In the genomic region with DNA sequence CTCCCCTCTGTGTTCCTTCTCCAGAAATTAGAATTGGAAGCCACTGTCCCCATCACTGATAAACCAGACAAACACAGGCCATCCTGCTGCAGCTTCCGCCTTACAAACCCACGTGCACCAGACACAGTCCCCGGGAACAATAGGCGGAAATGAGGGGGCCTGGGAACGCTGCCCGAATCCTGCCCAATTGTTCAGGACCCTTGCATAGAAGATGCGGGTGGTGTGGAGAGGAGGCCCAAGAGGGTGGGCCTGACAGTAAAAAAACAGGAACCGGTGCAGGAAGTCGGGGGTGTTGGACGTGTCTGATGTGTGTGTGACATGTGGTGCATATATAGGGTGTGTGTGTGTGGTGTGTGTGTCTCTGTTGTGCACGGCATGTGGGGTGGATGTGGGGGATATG, we compare ENCODE assay signal across 1 cellular context.
A peak's percentile ranks its signal among the peaks of the same experiment; 100 is the strongest.
TF ChIP-seq lines count a peak whose summit lies in the region.

No MANE protein-coding gene starts in this region.

TF ChIP-seq in endothelial cell of umbilical vein, 7 proteins besides CTCF, POLR2A, EP300 and RAD21:
- TF ChIP-seq, protein P1, sequence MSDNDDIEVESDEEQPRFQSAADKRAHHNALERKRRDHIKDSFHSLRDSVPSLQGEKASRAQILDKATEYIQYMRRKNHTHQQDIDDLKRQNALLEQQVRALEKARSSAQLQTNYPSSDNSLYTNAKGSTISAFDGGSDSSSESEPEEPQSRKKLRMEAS (IDR thresholded peaks at IDR 0.05; ENCODE audit: insufficient read depth, insufficient read length) = peak; percentile 88
- TF ChIP-seq JUN (IDR thresholded peaks at IDR 0.05; ENCODE audit: borderline replicate concordance, insufficient read depth, insufficient read length, low read depth) (peak; percentile 56), FOS (IDR thresholded peaks at IDR 0.05; ENCODE audit: borderline replicate concordance, insufficient read depth, low read length) (peak; percentile 48), EZH2 (IDR thresholded peaks at IDR 0.05; ENCODE audit: borderline replicate concordance, low read depth, low read length, severe bottlenecking) (no peak), POLR2AphosphoS5 (IDR thresholded peaks at IDR 0.05; ENCODE audit: insufficient read depth, low read depth, low read length) (peak; percentile 75), MYC (IDR thresholded peaks at IDR 0.05; ENCODE audit: low read depth, low read length) (peak; percentile 89), GATA2 (IDR thresholded peaks at IDR 0.05; ENCODE audit: insufficient read depth, insufficient read length, low read depth, low read length) (peak; percentile 62)
